ENCODE assay signal across 9 cellular contexts in the genomic region with DNA sequence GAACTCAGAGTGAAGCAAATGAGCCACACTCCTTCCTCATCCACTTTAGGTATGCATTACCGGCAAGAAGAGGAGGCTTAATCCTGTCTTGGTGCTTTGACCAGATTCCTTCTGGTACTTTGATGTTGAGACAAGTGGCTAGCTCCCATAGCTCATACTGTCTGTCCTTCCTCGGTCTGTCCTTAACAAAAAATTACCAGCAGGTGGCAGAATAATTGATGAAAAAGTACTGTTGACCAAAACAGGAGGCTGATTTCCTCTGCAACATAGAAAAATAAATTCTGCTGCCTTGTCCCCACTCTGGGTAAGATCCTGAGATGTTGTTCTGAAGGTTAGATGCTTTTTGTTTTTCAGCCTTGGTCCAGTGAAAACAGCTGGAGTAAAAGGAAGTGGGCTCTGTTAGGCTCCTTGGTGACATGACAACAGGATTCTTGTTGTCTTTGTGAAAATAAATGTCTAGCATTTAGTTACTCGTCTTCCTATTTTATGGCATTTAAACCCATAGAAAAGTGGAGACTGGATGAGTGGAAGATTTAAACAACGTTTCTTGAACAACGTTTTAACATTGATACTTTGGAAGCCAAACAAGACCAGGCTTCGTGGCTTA. TPM values are rescaled to one million over a fixed set of nuclear protein-coding genes. Genes with fewer than 3 reads are reported as not detected.
A peak's percentile ranks its signal among the peaks of the same experiment; 100 is the strongest.
DNase-seq lines count a peak whose midpoint lies in the region; ATAC-seq and TF ChIP-seq lines count a peak whose summit lies in the region.
"Had no signal": no experiment of that assay in that cellular context is flagged by ENCODE, and none has a peak within 500 bp of the region (broad histone marks: within the 10 kb centered on the region; RNA-seq: fewer than 3 reads in every experiment).

No MANE protein-coding gene starts in this region.

- TF ChIP-seq POLR2A in body of pancreas (IDR thresholded peaks at IDR 0.05) = no peak

- H3K23ac ChIP-seq in mesenchymal stem cell (ENCODE audit: low read length in 2 of 2) = no peak overlapping the region

- H3K79me1 ChIP-seq in mesenchymal stem cell (replicated peaks; ENCODE audit: low read length, poor library complexity, severe bottlenecking) = no peaks in the 10 kb centered on the region

- H2AFZ ChIP-seq in mesenchymal stem cell (ENCODE audit: low read depth, low read length) = no peak overlapping the region

- H3K4me1 ChIP-seq in body of pancreas = peaks cover 25% of the 10 kb centered on the region
- no peaks in the 10 kb centered on the region for H3K4me1 ChIP-seq in mesenchymal stem cell (ENCODE audit: control insufficient read depth, insufficient read depth, low read depth, low read length)

- H2BK15ac ChIP-seq in mesenchymal stem cell (ENCODE audit: low read depth, poor library complexity, severe bottlenecking) = no peak overlapping the region

- intact Hi-C loops in body of pancreas (cut with DNase I) = no loop called here

- ATAC-seq in body of pancreas (no peak), HG03469 (IDR thresholded peaks at IDR 0.05; ENCODE audit: unreplicated experiment) (no peak)

- H3K36me3 ChIP-seq in body of pancreas (replicated peaks in 1 of 2; ENCODE audit: insufficient read depth in 1 of 2, low read depth in 2 of 2) (no peaks in the 10 kb centered on the region), mesenchymal stem cell (ENCODE audit: control insufficient read depth in 1 of 2, insufficient read depth in 2 of 2, low read depth in 1 of 2, low read length in 2 of 2) (no peaks in the 10 kb centered on the region)

- H2BK12ac ChIP-seq in mesenchymal stem cell (ENCODE audit: low read length in 2 of 2) = no peak overlapping the region

- H4K8ac ChIP-seq in mesenchymal stem cell (ENCODE audit: low read length) = no peak overlapping the region

- DNase-seq in AG09319 (ENCODE audit: extremely low read depth, low read depth) = no peak
- peak; percentile 67 for DNase-seq in GM12865 (ENCODE audit: low read depth)
- peak; percentile 69 for DNase-seq in NCI-H2227 (lab: John Stamatoyannopoulos, UW; ENCODE audit: unreplicated experiment)
- DNase-seq in body of pancreas = peak in 2 of 4 donors; percentile 17 to 37
- peak; percentile 66 for DNase-seq in mesenchymal stem cell
- DNase-seq in HuH-7.5 (ENCODE audit: low spot score) = no peak
- no peak for DNase-seq in NCI-H128 (lab: John Stamatoyannopoulos, UW; ENCODE audit: unreplicated experiment)

- WGBS in body of pancreas, 2 donors = 31 to 37% methylated on average over 6 of the region's 6 CpGs
- 66% methylated on average over 3 of the region's 6 CpGs for WGBS in mesenchymal stem cell

- H2AK5ac ChIP-seq in mesenchymal stem cell (ENCODE audit: low read length, severe bottlenecking) = no peak overlapping the region

- H3K14ac ChIP-seq in mesenchymal stem cell (ENCODE audit: low read length in 2 of 2) = no peak overlapping the region

- H2BK120ac ChIP-seq in mesenchymal stem cell (ENCODE audit: low read depth, low read length) = no peak overlapping the region

- H3K4me2 ChIP-seq in mesenchymal stem cell (ENCODE audit: low read length, poor library complexity, severe bottlenecking) = no peak overlapping the region

- H3K27me3 ChIP-seq in body of pancreas (no peaks in the 10 kb centered on the region), mesenchymal stem cell (ENCODE audit: control insufficient read depth in 1 of 2, insufficient read depth in 1 of 2, low read length in 2 of 2) (no peaks in the 10 kb centered on the region)

- H2BK5ac ChIP-seq in mesenchymal stem cell (ENCODE audit: low read depth, low read length, poor library complexity, severe bottlenecking) = no peak overlapping the region

- H3K9me3 ChIP-seq in body of pancreas = no peaks in the 10 kb centered on the region
- H3K9me3 ChIP-seq in mesenchymal stem cell (ENCODE audit: control insufficient read depth, low read length) = no peaks in the 10 kb centered on the region

- H4K91ac ChIP-seq in mesenchymal stem cell (ENCODE audit: low read length) = no peak overlapping the region

- H3K27ac ChIP-seq in body of pancreas = no peak overlapping the region
- no peak overlapping the region for H3K27ac ChIP-seq in mesenchymal stem cell (ENCODE audit: low read length, poor library complexity, severe bottlenecking)

- peak; percentile 55 for TF ChIP-seq CTCF in AG09319 (IDR thresholded peaks at IDR 0.05; ENCODE audit: low read depth, low read length)
- TF ChIP-seq CTCF in GM12865 (IDR thresholded peaks at IDR 0.05; ENCODE audit: insufficient read depth, low read depth, low read length, missing control alignments) = peak; percentile 47
- TF ChIP-seq CTCF in body of pancreas (IDR thresholded peaks at IDR 0.05) = peak; percentile 24 to 66 (median 55)

- no peak overlapping the region for H3K4ac ChIP-seq in mesenchymal stem cell (ENCODE audit: low read depth in 1 of 2, low read length in 2 of 2)

- no peak overlapping the region for H3K4me3 ChIP-seq in GM12865 (ENCODE audit: low read depth, low read length)
- no peak overlapping the region for H3K4me3 ChIP-seq in body of pancreas
- no peak overlapping the region for H3K4me3 ChIP-seq in mesenchymal stem cell (ENCODE audit: insufficient read depth in 1 of 2, low read depth in 1 of 2, low read length in 2 of 2)

- H3K9ac ChIP-seq in mesenchymal stem cell (ENCODE audit: low read length) = no peak overlapping the region

- no peak overlapping the region for H3K18ac ChIP-seq in mesenchymal stem cell (ENCODE audit: low read depth in 1 of 2, low read length in 2 of 2)

RNA-seq across cellular contexts. Expression of a gene that starts 11.2 kb away (rescaled TPM):
- total RNA-seq in body of pancreas = not detected
- not detected for polyA plus RNA-seq in mesenchymal stem cell (2013, experiment 1 of 2)
- not detected for polyA plus RNA-seq in mesenchymal stem cell (2013, experiment 2 of 2)
- polyA plus RNA-seq: esophagus had no signal

RNA-seq across cellular contexts. Expression of a gene that starts 36.3 kb away (rescaled TPM):
- total RNA-seq in body of pancreas = 100 to 1,000 TPM; 414 to 820 TPM
- polyA plus RNA-seq in mesenchymal stem cell (2013, experiment 1 of 2) = 161 TPM
- polyA plus RNA-seq in mesenchymal stem cell (2013, experiment 2 of 2) = 167 TPM

Comparison
In these comparisons a context has a peak if more than half of its experiments do, and no peak if none do; other contexts are left out.
1. DNase-seq: peak in GM12865 (single experiment), NCI-H2227 (single experiment) and mesenchymal stem cell (single experiment); none in AG09319 (single experiment), HuH-7.5 (single experiment) and NCI-H128 (single experiment).
2. Peak in every context shown above with its lines, with median percentiles within 50 percentile points of each other: CTCF ChIP-seq.